ENCODE assay signal across 9 cellular contexts in the genomic region with DNA sequence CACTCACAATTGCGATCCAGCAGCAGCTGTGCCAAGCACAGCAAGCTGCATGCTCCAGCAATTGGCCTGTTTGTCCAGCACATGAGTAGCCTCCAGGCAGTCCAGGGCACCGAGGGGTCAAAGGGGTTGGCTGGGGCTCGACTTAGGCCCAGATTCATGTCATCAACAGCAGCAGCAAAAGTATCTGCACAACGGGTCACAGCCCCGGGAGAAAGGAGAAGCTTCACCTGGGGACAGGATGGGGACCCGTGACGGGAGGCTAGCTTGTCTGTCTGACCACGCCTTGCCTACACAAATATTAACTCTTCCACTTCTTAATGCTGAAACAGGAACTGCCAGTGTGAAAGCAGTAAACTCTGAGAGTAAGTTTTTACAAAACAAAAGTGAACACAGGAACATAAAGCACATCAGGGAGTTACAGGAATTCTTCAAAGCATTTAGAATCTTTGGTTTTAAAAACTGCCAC.
DNase-seq lines count a peak whose midpoint lies in the region; ATAC-seq and TF ChIP-seq lines count a peak whose summit lies in the region.
"Had no signal": no experiment of that assay in that cellular context is flagged by ENCODE, and none has a peak within 500 bp of the region (broad histone marks: within the 10 kb centered on the region; RNA-seq: fewer than 3 reads in every experiment).

No MANE protein-coding gene starts in this region.

- no peak overlapping the region for H3K4me3 Mint-ChIP-seq in CD14-positive monocyte
- peak overlapping the region; percentile 47 for H3K4me3 Mint-ChIP-seq in activated T-helper 1 cell treated with anti-CD3 and anti-CD28 coated beads, Interleukin-12 subunit alpha, Interleukin-12 subunit beta, Interleukin-2, Interleukin-4 antibody, amounts not matched to agents 30 ng/mL and 10 ng/mL and 1 ng/mL, durations not matched to agents 14 hours and 24 hours and 36 hours

- H3K4me1 ChIP-seq in trophoblast cell (ENCODE audit: control insufficient read depth in 1 of 2, insufficient read depth in 2 of 2, low read length in 2 of 2) (peaks cover 5% of the 10 kb centered on the region in 2 experiments), heart right ventricle (peaks cover 0 to 20% (median 0%) of the 10 kb centered on the region in 9 donors)
- H3K4me1 ChIP-seq: pancreas had no signal

- no peaks in the 10 kb centered on the region for H3K79me2 ChIP-seq in trophoblast cell (ENCODE audit: control insufficient read depth, insufficient read depth, low read length, poor library complexity)

- no peaks in the 10 kb centered on the region for H3K36me3 Mint-ChIP-seq in CD14-positive monocyte
- H3K36me3 Mint-ChIP-seq in activated T-helper 1 cell treated with anti-CD3 and anti-CD28 coated beads, Interleukin-12 subunit alpha, Interleukin-12 subunit beta, Interleukin-2, Interleukin-4 antibody, amounts not matched to agents 30 ng/mL and 10 ng/mL and 1 ng/mL, durations not matched to agents 14 hours and 24 hours and 36 hours (ENCODE audit: low read depth) = peaks cover 2% of the 10 kb centered on the region

- H4K8ac ChIP-seq in trophoblast cell (ENCODE audit: low read depth, low read length) = no peak overlapping the region

- H3K4me1 Mint-ChIP-seq in CD14-positive monocyte = peaks cover 22% of the 10 kb centered on the region
- peaks cover 30% of the 10 kb centered on the region for H3K4me1 Mint-ChIP-seq in activated T-helper 1 cell treated with anti-CD3 and anti-CD28 coated beads, Interleukin-12 subunit alpha, Interleukin-12 subunit beta, Interleukin-2, Interleukin-4 antibody, amounts not matched to agents 30 ng/mL and 10 ng/mL and 1 ng/mL, durations not matched to agents 14 hours and 24 hours and 36 hours (ENCODE audit: low read depth)

- no peak overlapping the region for H3K14ac ChIP-seq in trophoblast cell (ENCODE audit: low read length)

- no peak overlapping the region for H2BK120ac ChIP-seq in trophoblast cell (ENCODE audit: insufficient read depth, low read length, poor library complexity)

- TF ChIP-seq CTCF in CD14-positive monocyte (IDR thresholded peaks at IDR 0.05) (no peak), heart right ventricle (IDR thresholded peaks at IDR 0.05) (no peak)

- H3K23ac ChIP-seq in trophoblast cell (ENCODE audit: low read length) = no peak overlapping the region

- DNase-seq in CD14-positive monocyte (ENCODE audit: low spot score) (peak; percentile 53), trophoblast cell (no peak), heart right ventricle (no peak), iPS-NIHi7 (ENCODE audit: extremely low spot score) (no peak)
- no peak for DNase-seq in activated T-helper 1 cell treated with anti-CD3 and anti-CD28 coated beads, Interleukin-12 subunit alpha, Interleukin-12 subunit beta, Interleukin-2, Interleukin-4 antibody, amounts not matched to agents 30 ng/mL and 10 ng/mL and 1 ng/mL, durations not matched to agents 14 hours and 24 hours and 36 hours (ENCODE audit: low spot score)
- DNase-seq in stimulated activated CD4-positive, alpha-beta T cell treated with anti-CD3 and anti-CD28 coated beads, Interleukin-12 subunit alpha, Interleukin-12 subunit beta, amount 100 ng/mL, for 4 hours = no peak
- DNase-seq: pancreas had no signal

- H3K36me3 ChIP-seq in trophoblast cell (ENCODE audit: control insufficient read depth in 1 of 2, insufficient read depth in 2 of 2, low read length in 2 of 2) (no peaks in the 10 kb centered on the region), heart right ventricle (no peaks in the 10 kb centered on the region)
- H3K36me3 ChIP-seq: pancreas had no signal

- H3K9me3 Mint-ChIP-seq in CD14-positive monocyte = peaks cover 0 to 5% (median 0%) of the 10 kb centered on the region in 7 donors
- H3K9me3 Mint-ChIP-seq in activated T-helper 1 cell treated with anti-CD3 and anti-CD28 coated beads, Interleukin-12 subunit alpha, Interleukin-12 subunit beta, Interleukin-2, Interleukin-4 antibody, amounts not matched to agents 30 ng/mL and 10 ng/mL and 1 ng/mL, durations not matched to agents 14 hours and 24 hours and 36 hours = peaks cover 6% of the 10 kb centered on the region

- no peak overlapping the region for H3K4me2 ChIP-seq in trophoblast cell (ENCODE audit: low read length)

- H2AFZ ChIP-seq in trophoblast cell (ENCODE audit: insufficient read depth, low read length, poor library complexity) = no peak overlapping the region

- no peak overlapping the region for H3K4me3 ChIP-seq in trophoblast cell (ENCODE audit: low read depth, low read length)
- H3K4me3 ChIP-seq in heart right ventricle = no peak overlapping the region
- H3K4me3 ChIP-seq: pancreas had no signal

- peaks cover 3% of the 10 kb centered on the region for H3K79me1 ChIP-seq in trophoblast cell (ENCODE audit: low read length)

- H3K27ac Mint-ChIP-seq in CD14-positive monocyte = peak overlapping the region in 5 of 7 donors; percentile 5 to 72 (median 55)
- H3K27ac Mint-ChIP-seq in activated T-helper 1 cell treated with anti-CD3 and anti-CD28 coated beads, Interleukin-12 subunit alpha, Interleukin-12 subunit beta, Interleukin-2, Interleukin-4 antibody, amounts not matched to agents 30 ng/mL and 10 ng/mL and 1 ng/mL, durations not matched to agents 14 hours and 24 hours and 36 hours = peak overlapping the region; percentile 81

- H4K91ac ChIP-seq in trophoblast cell (ENCODE audit: low read depth, low read length) = no peak overlapping the region

- ATAC-seq in GM19324 (IDR thresholded peaks at IDR 0.05; ENCODE audit: low FRiP score, unreplicated experiment) (peak; percentile 82), HG03159 (IDR thresholded peaks at IDR 0.05; ENCODE audit: unreplicated experiment) (peak; percentile 95), heart right ventricle (no peak)

- no peak overlapping the region for H2BK5ac ChIP-seq in trophoblast cell (ENCODE audit: low read depth, low read length, poor library complexity)

- no CpG with 5 or more reads among the region's 8 CpGs for WGBS in trophoblast cell (ENCODE audit: extremely low coverage, insufficient coverage, insufficient read length)
- 61 to 66% methylated on average over 8 of the region's 8 CpGs for WGBS in heart right ventricle, 2 donors

- peaks cover 0 to 2% (median 1%) of the 10 kb centered on the region in 3 donors for H3K27me3 Mint-ChIP-seq in CD14-positive monocyte (ENCODE audit: low read depth in 3 of 3)
- peaks cover 2% of the 10 kb centered on the region for H3K27me3 Mint-ChIP-seq in activated T-helper 1 cell treated with anti-CD3 and anti-CD28 coated beads, Interleukin-12 subunit alpha, Interleukin-12 subunit beta, Interleukin-2, Interleukin-4 antibody, amounts not matched to agents 30 ng/mL and 10 ng/mL and 1 ng/mL, durations not matched to agents 14 hours and 24 hours and 36 hours (ENCODE audit: insufficient read depth)

- no peak overlapping the region for H2AK5ac ChIP-seq in trophoblast cell (ENCODE audit: low read length)

- H3K18ac ChIP-seq in trophoblast cell (ENCODE audit: low read length) = no peak overlapping the region

- intact Hi-C loops in CD14-positive monocyte (cut with micrococcal nuclease) (no loop called here), heart right ventricle (cut with DNase I) (no loop called here)
- intact Hi-C loops in activated T-helper 1 cell treated with anti-CD3 and anti-CD28 coated beads, Interleukin-12 subunit alpha, Interleukin-12 subunit beta, Interleukin-2, Interleukin-4 antibody, amounts not matched to agents 30 ng/mL and 10 ng/mL and 1 ng/mL, durations not matched to agents 14 hours and 24 hours and 36 hours (cut with micrococcal nuclease) = loop anchor here (1.0 to 5.0 kb wide), 6 partner anchors 19 to 62 kb away; no protein-coding TSS in a partner anchor

- no peak overlapping the region for H2BK12ac ChIP-seq in trophoblast cell (ENCODE audit: low read length)

- H3K27me3 ChIP-seq in trophoblast cell (ENCODE audit: insufficient read depth, low read length) (no peaks in the 10 kb centered on the region), heart right ventricle (no peaks in the 10 kb centered on the region)
- H3K27me3 ChIP-seq: pancreas had no signal

- H3K9ac ChIP-seq in trophoblast cell (ENCODE audit: low read length) = no peak overlapping the region

- no peak overlapping the region for H3K4ac ChIP-seq in trophoblast cell (ENCODE audit: low read depth, low read length)

- H3K27ac ChIP-seq in trophoblast cell (ENCODE audit: low read depth, low read length) (peak overlapping the region; percentile 37), heart right ventricle (peak overlapping the region in 1 of 10 donors; percentile 29)
- H3K27ac ChIP-seq: pancreas had no signal

- H4K12ac ChIP-seq in trophoblast cell (ENCODE audit: low read depth, low read length) = no peak overlapping the region

- H3K9me3 ChIP-seq in trophoblast cell (ENCODE audit: insufficient read depth, low read depth, low read length) (no peaks in the 10 kb centered on the region), heart right ventricle (no peaks in the 10 kb centered on the region)
- H3K9me3 ChIP-seq: pancreas had no signal

Comparison
In these comparisons a context has a peak if more than half of its experiments do, and no peak if none do; other contexts are left out.
1. ATAC-seq: peak in GM19324 (single experiment) and HG03159 (single experiment); none in heart right ventricle (0 of 8).